In genomic region chr15:92902020-92902419, GRCh38 we compare ENCODE assay signal across 8 cellular contexts. TPM values are rescaled to one million over a fixed set of nuclear protein-coding genes. Genes with fewer than 3 reads are reported as not detected.
DNase-seq lines count a peak whose midpoint lies in the region; TF ChIP-seq lines count a peak whose summit lies in the region.

No MANE protein-coding gene starts in this region.

- DNase-seq in AG04450 (ENCODE audit: low read depth, low spot score): no peak
- DNase-seq in caudate nucleus (lab: John Stamatoyannopoulos, UW): no peak
- DNase-seq in DMS79 (lab: John Stamatoyannopoulos, UW): no peak
- no peak for DNase-seq in SHP77 treated with DMSO at 0.1 percent for 48 hours (lab: John Stamatoyannopoulos, UW)
- no peak for DNase-seq in GM10266 (ENCODE audit: extremely low spot score)
- DNase-seq in NCI-H526 treated with DMSO at 0.1 percent for 48 hours (lab: John Stamatoyannopoulos, UW): no peak

- H3K27ac Mint-ChIP-seq in IgD-negative memory B cell: peak overlapping the region in 2 of 3 donors; percentile 97 to 99

- H3K27me3 Mint-ChIP-seq in IgD-negative memory B cell: no peaks in the 10 kb centered on the region

- peak overlapping the region; percentile 74 for H3K4me3 ChIP-seq in AG04450 (ENCODE audit: low read depth, low read length)
- peak overlapping the region; percentile 91 to 97 for H3K4me3 ChIP-seq in muscle layer of duodenum (ENCODE audit: low read depth in 1 of 2, low read length in 2 of 2)

- no peaks in the 10 kb centered on the region for H3K27me3 ChIP-seq in AG04450 (ENCODE audit: control insufficient read depth, insufficient read depth, low read length)
- H3K27me3 ChIP-seq in muscle layer of duodenum (ENCODE audit: low read depth, low read length): no peaks in the 10 kb centered on the region

- H3K27ac ChIP-seq in AG04450 (ENCODE audit: low read depth, low read length) (no peak overlapping the region), caudate nucleus (ENCODE audit: low read depth, low read length) (peak overlapping the region; percentile 98), muscle layer of duodenum (ENCODE audit: low read length) (peak overlapping the region; percentile 100)

- peaks cover 14 to 47% of the 10 kb centered on the region in 2 donors for H3K36me3 ChIP-seq in muscle layer of duodenum (ENCODE audit: control insufficient read depth in 1 of 2, insufficient read depth in 2 of 2, low read length in 2 of 2)

- POLR2A ChIA-PET in AG04450 (lab: Yijun Ruan, JAX): interaction anchor here (3.6 to 5.5 kb wide), 2 partner anchors 20 to 93 kb away, joined by 18 to 98 read pairs; no protein-coding TSS in a partner anchor

- peak overlapping the region; percentile 87 to 100 (median 98) for H3K4me3 Mint-ChIP-seq in IgD-negative memory B cell

- TF ChIP-seq CTCF in AG04450 (IDR thresholded peaks at IDR 0.05; ENCODE audit: low read depth, low read length) (no peak), GM10266 (IDR thresholded peaks at IDR 0.05; ENCODE audit: control insufficient read depth, insufficient read depth, low read depth, missing control alignments) (no peak)

- peaks cover 3 to 4% (median 4%) of the 10 kb centered on the region in 3 donors for H3K9me3 Mint-ChIP-seq in IgD-negative memory B cell

- H3K9me3 ChIP-seq in AG04450 (ENCODE audit: control insufficient read depth, insufficient read depth, low read length): no peaks in the 10 kb centered on the region
- no peaks in the 10 kb centered on the region for H3K9me3 ChIP-seq in muscle layer of duodenum (ENCODE audit: control insufficient read depth in 1 of 2, low read length in 2 of 2)

- H3K4me1 ChIP-seq in muscle layer of duodenum (ENCODE audit: control insufficient read depth in 1 of 2, insufficient read depth in 2 of 2, low read length in 2 of 2): peaks cover 10 to 27% of the 10 kb centered on the region in 2 donors

- CTCF ChIA-PET in AG04450 (lab: Charles Lee): no interaction called here

- peaks cover 8% of the 10 kb centered on the region for H3K36me3 Mint-ChIP-seq in IgD-negative memory B cell

- H3K4me1 Mint-ChIP-seq in IgD-negative memory B cell: peaks cover 28 to 50% (median 42%) of the 10 kb centered on the region in 3 donors

RNA-seq across cellular contexts. Expression of gene CHD2, which starts 1.9 kb away (rescaled TPM):
- polyA plus RNA-seq in AG04450 (2011; rRNA removed) (62.6 and 74.8 TPM in 2 replicates), IgD-negative memory B cell (131 TPM)
- 163 and 178 TPM in 2 replicates for polyA minus RNA-seq in AG04450 (2011; rRNA and poly(A)+ RNA removed)
